In genomic region chr4:40848251-40848650, GRCh38 we compare ENCODE assay signal across 18 cellular contexts.
A peak's percentile ranks its signal among the peaks of the same experiment; 100 is the strongest.
DNase-seq lines count a peak whose midpoint lies in the region; ATAC-seq lines count a peak whose summit lies in the region.
"Had no signal": no experiment of that assay in that cellular context is flagged by ENCODE, and none has a peak within 500 bp of the region (broad histone marks: within the 10 kb centered on the region; RNA-seq: fewer than 3 reads in every experiment).

No MANE protein-coding gene starts in this region.

- H3K27ac ChIP-seq in caudate nucleus (ENCODE audit: low read depth, low read length) (peak overlapping the region; percentile 56), substantia nigra (ENCODE audit: low read depth, low read length, poor library complexity, severe bottlenecking) (peak overlapping the region; percentile 63)
- H3K27ac ChIP-seq: KMS-11 had no signal

- DNase-seq in NCI-H748 (lab: John Stamatoyannopoulos, UW; ENCODE audit: unreplicated experiment): peak; percentile 47
- DNase-seq in NCI-H748 treated with DMSO at 0.1 percent for 48 hours (lab: John Stamatoyannopoulos, UW): no peak
- peak; percentile 77 for DNase-seq in NCI-H2196 (lab: John Stamatoyannopoulos, UW; ENCODE audit: unreplicated experiment)
- DNase-seq in caudate nucleus (lab: John Stamatoyannopoulos, UW): no peak
- DNase-seq in substantia nigra (lab: John Stamatoyannopoulos, UW): no peak
- DNase-seq in DMS153 (lab: John Stamatoyannopoulos, UW): no peak
- no peak for DNase-seq in DMS79 (lab: John Stamatoyannopoulos, UW)
- DNase-seq: activated CD4-positive, alpha-beta T cell treated with anti-CD3 and anti-CD28 coated beads, Interleukin-2, amount 50 U/mL, for 4 hours; activated naive CD8-positive, alpha-beta T cell treated with anti-CD3 and anti-CD28 coated beads, Interleukin-2, amount 10 ng/mL, durations not matched to agents 7 days and 5 days; activated T-cell treated with anti-CD3 and anti-CD28 coated beads, Interleukin-2, amount 50 U/mL, for 24 hours; effector memory CD4-positive, alpha-beta T cell; NCI-H1694; nephron progenitor cell; stimulated activated naive CD4-positive, alpha-beta T cell treated with Interleukin-2 at 50 U/mL for 16 hours; trophoblast cell had no signal

- ATAC-seq in GM19328 (IDR thresholded peaks at IDR 0.05; ENCODE audit: unreplicated experiment): no peak
- ATAC-seq: Right ventricle myocardium inferior had no signal

Comparison
In these comparisons a context has a peak if more than half of its experiments do, and no peak if none do; other contexts are left out.
1. DNase-seq: peak in NCI-H748 (single experiment) and NCI-H2196 (single experiment); none in NCI-H748 treated with DMSO at 0.1 percent for 48 hours (single experiment), caudate nucleus (0 of 61), substantia nigra (0 of 49), DMS153 (single experiment) and DMS79 (single experiment).